16 cellular contexts compared by ENCODE assay signal in genomic region chr6:129923520-129923919, GRCh38.
A peak's percentile ranks its signal among the peaks of the same experiment; 100 is the strongest.
DNase-seq lines count a peak whose midpoint lies in the region; ATAC-seq, FAIRE-seq and TF ChIP-seq lines count a peak whose summit lies in the region.
"Had no signal": no experiment of that assay in that cellular context is flagged by ENCODE, and none has a peak within 500 bp of the region (broad histone marks: within the 10 kb centered on the region; RNA-seq: fewer than 3 reads in every experiment).

No MANE protein-coding gene starts in this region.

- TF ChIP-seq CTCF in Loucy (conservative IDR thresholded peaks at IDR 0.05; ENCODE audit: low read length) (no peak), bronchial epithelial cell (IDR thresholded peaks at IDR 0.05; ENCODE audit: insufficient read depth, low read length, severe bottlenecking) (no peak)

- no peaks in the 10 kb centered on the region for H3K36me3 Mint-ChIP-seq in activated naive CD4-positive, alpha-beta T cell treated with anti-CD3 and anti-CD28 coated beads, Interleukin-2, amount 10 ng/mL, durations not matched to agents 7 days and 5 days
- H3K36me3 Mint-ChIP-seq: CD8-positive, alpha-beta memory T cell; naive B cell had no signal

- no peak overlapping the region for H3K4me3 Mint-ChIP-seq in activated naive CD4-positive, alpha-beta T cell treated with anti-CD3 and anti-CD28 coated beads, Interleukin-2, amount 10 ng/mL, durations not matched to agents 7 days and 5 days
- H3K4me3 Mint-ChIP-seq: CD8-positive, alpha-beta memory T cell; naive B cell; stimulated activated naive CD8-positive, alpha-beta T cell treated with anti-CD3 and anti-CD28 coated beads, Interleukin-15, amount 100 ng/mL, for 72 hours had no signal

- FAIRE-seq in bronchial epithelial cell (lab: Jason Lieb, UNC), result no peak

- H3K4me1 Mint-ChIP-seq in activated naive CD4-positive, alpha-beta T cell treated with anti-CD3 and anti-CD28 coated beads, Interleukin-2, amount 10 ng/mL, durations not matched to agents 7 days and 5 days, result no peaks in the 10 kb centered on the region
- H3K4me1 Mint-ChIP-seq: naive B cell; stimulated activated naive CD8-positive, alpha-beta T cell treated with anti-CD3 and anti-CD28 coated beads, Interleukin-15, amount 100 ng/mL, for 72 hours had no signal

- no peaks in the 10 kb centered on the region for H3K36me3 ChIP-seq in Loucy (ENCODE audit: insufficient read depth, low read length)
- H3K36me3 ChIP-seq in bronchial epithelial cell (ENCODE audit: control insufficient read depth, insufficient read depth, low read length), result no peaks in the 10 kb centered on the region
- H3K36me3 ChIP-seq: right atrium auricular region had no signal

- no peaks in the 10 kb centered on the region for H3F3A ChIP-seq in Loucy (ENCODE audit: low read depth)

- H3K9me3 Mint-ChIP-seq in activated naive CD4-positive, alpha-beta T cell treated with anti-CD3 and anti-CD28 coated beads, Interleukin-2, amount 10 ng/mL, durations not matched to agents 7 days and 5 days, result no peaks in the 10 kb centered on the region
- H3K9me3 Mint-ChIP-seq: CD8-positive, alpha-beta memory T cell; naive B cell; stimulated activated naive CD8-positive, alpha-beta T cell treated with anti-CD3 and anti-CD28 coated beads, Interleukin-15, amount 100 ng/mL, for 72 hours had no signal

- no peak overlapping the region for H3K9ac ChIP-seq in Loucy (ENCODE audit: low read depth, low read length, poor library complexity, severe bottlenecking)

- CTCF ChIA-PET in activated naive CD4-positive, alpha-beta T cell treated with anti-CD3 and anti-CD28 coated beads, Interleukin-2, amount 10 ng/mL, durations not matched to agents 7 days and 5 days (lab: Charles Lee), result no interaction called here

- DNase-seq in EH (ENCODE audit: low read depth) (peak; percentile 59), bronchial epithelial cell (ENCODE audit: low read depth) (peak; percentile 20), renal cortical epithelial cell (ENCODE audit: low read depth) (peak; percentile 78), NCI-H2029 treated with DMSO at 0.1 percent for 48 hours (lab: John Stamatoyannopoulos, UW) (no peak)
- no peak for DNase-seq in activated naive CD4-positive, alpha-beta T cell treated with anti-CD3 and anti-CD28 coated beads, Interleukin-2, amount 10 ng/mL, durations not matched to agents 7 days and 5 days
- DNase-seq in activated CD4-positive, alpha-beta T cell treated with anti-CD3 and anti-CD28 coated beads, Interleukin-2, amount 50 U/mL, for 48 hours, result no peak
- DNase-seq: activated CD4-positive, CD25-positive, alpha-beta regulatory T cell; activated T-cell treated with anti-CD3 and anti-CD28 coated beads for 4 hours; CD8-positive, alpha-beta memory T cell; dermis blood vessel endothelial cell; Karpas-422; naive B cell; stimulated activated naive CD8-positive, alpha-beta T cell treated with anti-CD3 and anti-CD28 coated beads, Interleukin-15, amount 100 ng/mL, for 72 hours had no signal

- H3K4me3 ChIP-seq in Loucy (ENCODE audit: low read length, poor library complexity, severe bottlenecking) (no peak overlapping the region), bronchial epithelial cell (ENCODE audit: low read depth, low read length) (no peak overlapping the region)
- H3K4me3 ChIP-seq: right atrium auricular region had no signal

- no peaks in the 10 kb centered on the region for H3K79me2 ChIP-seq in Loucy (ENCODE audit: insufficient read depth, low read length)

- no peak for ATAC-seq in GM21619 (IDR thresholded peaks at IDR 0.05; ENCODE audit: unreplicated experiment)
- ATAC-seq: stimulated activated naive CD8-positive, alpha-beta T cell treated with anti-CD3 and anti-CD28 coated beads, Interleukin-15, amount 100 ng/mL, for 72 hours had no signal

- H3K27me3 Mint-ChIP-seq in activated naive CD4-positive, alpha-beta T cell treated with anti-CD3 and anti-CD28 coated beads, Interleukin-2, amount 10 ng/mL, durations not matched to agents 7 days and 5 days, result peaks cover 4% of the 10 kb centered on the region
- H3K27me3 Mint-ChIP-seq: naive B cell; stimulated activated naive CD8-positive, alpha-beta T cell treated with anti-CD3 and anti-CD28 coated beads, Interleukin-15, amount 100 ng/mL, for 72 hours had no signal

- H3K27me3 ChIP-seq in Loucy (ENCODE audit: insufficient read depth, low read length, poor library complexity, severe bottlenecking) (no peaks in the 10 kb centered on the region), bronchial epithelial cell (ENCODE audit: control insufficient read depth, insufficient read depth, low read length) (no peaks in the 10 kb centered on the region)
- H3K27me3 ChIP-seq: right atrium auricular region had no signal

- no peak overlapping the region for H3K27ac Mint-ChIP-seq in activated naive CD4-positive, alpha-beta T cell treated with anti-CD3 and anti-CD28 coated beads, Interleukin-2, amount 10 ng/mL, durations not matched to agents 7 days and 5 days
- H3K27ac Mint-ChIP-seq: CD8-positive, alpha-beta memory T cell; naive B cell; stimulated activated naive CD8-positive, alpha-beta T cell treated with anti-CD3 and anti-CD28 coated beads, Interleukin-15, amount 100 ng/mL, for 72 hours had no signal

- no peaks in the 10 kb centered on the region for H4K20me1 ChIP-seq in Loucy (ENCODE audit: insufficient read depth, low read length, poor library complexity, severe bottlenecking)

- H3K4me2 ChIP-seq in Loucy (ENCODE audit: low read depth, low read length, poor library complexity, severe bottlenecking), result no peak overlapping the region

- H3K9me2 ChIP-seq in Loucy (replicated peaks; ENCODE audit: low read depth, low read length), result no peaks in the 10 kb centered on the region

- peak overlapping the region; percentile 7; the same call in 1 of the 2 replicates for H2AFZ ChIP-seq in Loucy (ENCODE audit: low read length)

- no peaks in the 10 kb centered on the region for H3K9me3 ChIP-seq in Loucy (ENCODE audit: insufficient read depth, low read depth, low read length)
- H3K9me3 ChIP-seq: right atrium auricular region had no signal

- H3K4me1 ChIP-seq in Loucy (ENCODE audit: insufficient read depth, low read length, poor library complexity, severe bottlenecking), result peaks cover 13% of the 10 kb centered on the region
- H3K4me1 ChIP-seq: right atrium auricular region had no signal

Comparison
In these comparisons a context has a peak if more than half of its experiments do, and no peak if none do; other contexts are left out.
1. DNase-seq: peak in EH (single experiment), bronchial epithelial cell (single experiment) and renal cortical epithelial cell (single experiment); none in activated naive CD4-positive, alpha-beta T cell treated with anti-CD3 and anti-CD28 coated beads, Interleukin-2, amount 10 ng/mL, durations not matched to agents 7 days and 5 days (single experiment), activated CD4-positive, alpha-beta T cell treated with anti-CD3 and anti-CD28 coated beads, Interleukin-2, amount 50 U/mL, for 48 hours (0 of 2) and NCI-H2029 treated with DMSO at 0.1 percent for 48 hours (single experiment).